In genomic region chr4:147860960-147861359, GRCh38 we compare ENCODE assay signal across 1 cellular context.
TF ChIP-seq lines count a peak whose summit lies in the region.

No MANE protein-coding gene starts in this region.

TF ChIP-seq in H1, 55 proteins besides CTCF, POLR2A, EP300 and RAD21:
- TF ChIP-seq CHD2 (IDR thresholded peaks at IDR 0.05; ENCODE audit: low read length), result no peak
- TF ChIP-seq MAX (IDR thresholded peaks at IDR 0.05), result no peak
- TF ChIP-seq SIN3A (conservative IDR thresholded peaks at IDR 0.05 in 1 of 2, IDR thresholded peaks at IDR 0.05 in 1 of 2; ENCODE audit: low read depth in 1 of 2, low read length in 2 of 2), result no peak
- TF ChIP-seq TEAD4 (IDR thresholded peaks at IDR 0.05; ENCODE audit: low read depth, low read length), result no peak
- no peak for TF ChIP-seq GABPA (IDR thresholded peaks at IDR 0.05; ENCODE audit: borderline replicate concordance, insufficient read depth, low read length)
- TF ChIP-seq RFX5 (IDR thresholded peaks at IDR 0.05; ENCODE audit: borderline replicate concordance, low read depth, low read length), result no peak
- no peak for TF ChIP-seq CBX8 (IDR thresholded peaks at IDR 0.05; ENCODE audit: borderline replicate concordance, low read depth, low read length)
- no peak for TF ChIP-seq RBBP5 (IDR thresholded peaks at IDR 0.05; ENCODE audit: borderline replicate concordance, low read depth, low read length)
- TF ChIP-seq TBP (IDR thresholded peaks at IDR 0.05; ENCODE audit: low read depth, low read length), result no peak
- TF ChIP-seq BACH1 (IDR thresholded peaks at IDR 0.05; ENCODE audit: low read length), result no peak
- no peak for TF ChIP-seq E2F6 (IDR thresholded peaks at IDR 0.05)
- no peak for TF ChIP-seq YY1 (IDR thresholded peaks at IDR 0.05; ENCODE audit: low read depth, low read length)
- TF ChIP-seq NANOG (IDR thresholded peaks at IDR 0.05; ENCODE audit: insufficient read depth, low read depth, low read length, poor library complexity, severe bottlenecking), result no peak
- no peak for TF ChIP-seq POU5F1 (IDR thresholded peaks at IDR 0.05; ENCODE audit: low read depth, low read length)
- TF ChIP-seq SP2 (IDR thresholded peaks at IDR 0.05; ENCODE audit: low read length), result no peak
- no peak for TF ChIP-seq BCL11A (IDR thresholded peaks at IDR 0.05; ENCODE audit: low read depth in 2 of 2, low read length in 2 of 2)
- TF ChIP-seq KDM1A (IDR thresholded peaks at IDR 0.05; ENCODE audit: borderline replicate concordance, low read length), result no peak
